14 cellular contexts compared by ENCODE assay signal in the genomic region with DNA sequence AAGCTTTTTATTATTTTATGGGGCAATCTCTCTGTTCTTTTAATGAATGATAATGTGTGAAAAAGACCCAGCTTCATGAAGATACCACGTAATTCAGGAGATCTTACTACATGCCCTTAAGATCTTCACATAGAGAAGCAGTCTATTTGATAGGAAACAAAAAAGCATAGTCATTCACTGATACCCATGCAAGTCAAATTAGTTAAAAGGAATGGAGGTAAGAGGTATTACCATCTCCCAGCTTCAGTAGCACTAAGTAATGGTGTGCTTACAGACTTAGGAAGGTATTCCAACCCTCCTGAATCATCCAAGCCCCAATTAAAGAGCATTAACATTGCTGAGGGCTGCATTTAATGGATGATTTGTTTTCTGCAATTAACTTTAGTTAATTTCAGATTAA.
DNase-seq lines count a peak whose midpoint lies in the region; TF ChIP-seq lines count a peak whose summit lies in the region.
"Had no signal": no experiment of that assay in that cellular context is flagged by ENCODE, and none has a peak within 500 bp of the region (broad histone marks: within the 10 kb centered on the region; RNA-seq: fewer than 3 reads in every experiment).

No MANE protein-coding gene starts in this region.

- H3K4me2 ChIP-seq in Karpas-422 (ENCODE audit: low read depth, low read length, poor library complexity, severe bottlenecking), result no peak overlapping the region

- H3K4me1 ChIP-seq in Karpas-422 (ENCODE audit: low read length) (peaks cover 25% of the 10 kb centered on the region), breast epithelium (peaks cover 0 to 7% of the 10 kb centered on the region in 2 donors), skeletal muscle tissue (ENCODE audit: control insufficient read depth in 3 of 3, insufficient read depth in 3 of 3, low read length in 3 of 3) (peaks cover 40 to 43% (median 42%) of the 10 kb centered on the region in 3 donors), testis (peaks cover 20% of the 10 kb centered on the region)

- TF ChIP-seq POLR2A in breast epithelium (IDR thresholded peaks at IDR 0.05), result no peak
- no peak for TF ChIP-seq POLR2A in testis (IDR thresholded peaks at IDR 0.05)

- no peak overlapping the region for H3K4me3 ChIP-seq in Karpas-422 (ENCODE audit: low read length)
- no peak overlapping the region for H3K4me3 ChIP-seq in breast epithelium
- peak overlapping the region in 2 of 3 donors; percentile 15 to 35 for H3K4me3 ChIP-seq in skeletal muscle tissue (ENCODE audit: low read length in 3 of 3)
- H3K4me3 ChIP-seq in testis, result no peak overlapping the region
- H3K4me3 ChIP-seq: ovary had no signal

- H3K9me2 ChIP-seq in Karpas-422 (replicated peaks; ENCODE audit: insufficient read depth, low read length), result no peaks in the 10 kb centered on the region

- no peak overlapping the region for H3K9ac ChIP-seq in Karpas-422 (ENCODE audit: low read length)
- peak overlapping the region in 1 of 3 donors; percentile 19 for H3K9ac ChIP-seq in skeletal muscle tissue (ENCODE audit: low read depth in 1 of 3, low read length in 3 of 3)

- H3K79me2 ChIP-seq in Karpas-422 (ENCODE audit: low read length), result no peaks in the 10 kb centered on the region

- 33 to 45% methylated on average over 1 of the region's 1 CpG for WGBS in testis, 2 donors

- H3K9me3 ChIP-seq in Karpas-422 (ENCODE audit: low read length), result no peaks in the 10 kb centered on the region
- no peaks in the 10 kb centered on the region for H3K9me3 ChIP-seq in breast epithelium
- no peaks in the 10 kb centered on the region for H3K9me3 ChIP-seq in skeletal muscle tissue (ENCODE audit: control insufficient read depth in 3 of 3, low read length in 3 of 3)
- no peaks in the 10 kb centered on the region for H3K9me3 ChIP-seq in testis
- H3K9me3 ChIP-seq: ovary had no signal

- DNase-seq in Karpas-422, result no peak
- DNase-seq in breast epithelium (ENCODE audit: low spot score in 2 of 2), result no peak
- DNase-seq in iris pigment epithelial cell (ENCODE audit: low read depth), result peak; percentile 8
- DNase-seq in activated gamma-delta T cell (lab: John Stamatoyannopoulos, UW), result no peak
- no peak for DNase-seq in activated CD8-positive, alpha-beta memory T cell treated with anti-CD3 and anti-CD28 coated beads for 24 hours
- no peak for DNase-seq in testis
- no peak for DNase-seq in D341Med (ENCODE audit: low spot score)
- DNase-seq: activated CD4-positive, alpha-beta T cell treated with anti-CD3 and anti-CD28 coated beads, Interleukin-2, amount 50 U/mL, for 1 hour; DND-41; NCI-H1417 treated with DMSO at 0.1 percent for 48 hours; ovary; RPMI8226; stimulated activated CD4-positive, alpha-beta T cell treated with anti-CD3 and anti-CD28 coated beads, Interleukin-2, amount 100 ng/mL, for 24 hours had no signal

- no peak overlapping the region for H2AFZ ChIP-seq in Karpas-422 (ENCODE audit: low read length)

- H3K27me3 ChIP-seq in Karpas-422 (ENCODE audit: low read length), result no peaks in the 10 kb centered on the region
- H3K27me3 ChIP-seq in breast epithelium, result no peaks in the 10 kb centered on the region
- H3K27me3 ChIP-seq in skeletal muscle tissue (ENCODE audit: control insufficient read depth in 3 of 3, insufficient read depth in 3 of 3, low read length in 3 of 3), result no peaks in the 10 kb centered on the region
- no peaks in the 10 kb centered on the region for H3K27me3 ChIP-seq in testis
- H3K27me3 ChIP-seq: ovary had no signal

- intact Hi-C loops in breast epithelium (cut with DNase I; ENCODE audit: low total_unique reads) (no loop called here), testis (cut with DNase I; ENCODE audit: low total_unique reads) (no loop called here)

- peaks cover 38% of the 10 kb centered on the region for H3K36me3 ChIP-seq in Karpas-422 (ENCODE audit: insufficient read depth, low read length)
- H3K36me3 ChIP-seq in breast epithelium, result no peaks in the 10 kb centered on the region
- peaks cover 0 to 8% (median 0%) of the 10 kb centered on the region in 3 donors for H3K36me3 ChIP-seq in skeletal muscle tissue (ENCODE audit: control insufficient read depth in 3 of 3, insufficient read depth in 3 of 3, low read length in 3 of 3)
- H3K36me3 ChIP-seq in testis (ENCODE audit: low read depth, missing control alignments), result no peaks in the 10 kb centered on the region
- H3K36me3 ChIP-seq: ovary had no signal

- no peaks in the 10 kb centered on the region for H4K20me1 ChIP-seq in Karpas-422 (ENCODE audit: insufficient read depth, low read depth, low read length)

- TF ChIP-seq CTCF in breast epithelium (IDR thresholded peaks at IDR 0.05) (no peak), testis (IDR thresholded peaks at IDR 0.05) (no peak)

- H3K27ac ChIP-seq in Karpas-422 (ENCODE audit: low read length) (peak overlapping the region; percentile 57), breast epithelium (peak overlapping the region; percentile 58 to 79), skeletal muscle tissue (ENCODE audit: low read depth, low read length) (peak overlapping the region; percentile 75), testis (peak overlapping the region in 1 of 2 donors; percentile 65)

Comparison
In these comparisons a context has a peak if more than half of its experiments do, and no peak if none do; other contexts are left out.
1. H3K4me3 ChIP-seq: peak in skeletal muscle tissue (2 of 3); none in Karpas-422 (single experiment), breast epithelium (0 of 3) and testis (0 of 2).